7 cellular contexts compared by ENCODE assay signal in genomic region chr22:37933711-37934376, GRCh38. TPM values are rescaled to one million over a fixed set of nuclear protein-coding genes. Genes with fewer than 3 reads are reported as not detected.
DNase-seq lines count a peak whose midpoint lies in the region; ATAC-seq and TF ChIP-seq lines count a peak whose summit lies in the region.

No MANE protein-coding gene starts in this region.

- H3K27ac ChIP-seq in lower lobe of right lung, result peak overlapping the region; percentile 56

- peaks cover 47% of the 10 kb centered on the region for H3K4me1 ChIP-seq in lower lobe of right lung

- DNase-seq in NCI-H524 (lab: John Stamatoyannopoulos, UW) (peak; percentile 70 to 83), dermis microvascular lymphatic vessel endothelial cell (ENCODE audit: low read depth in 2 of 2) (peak; percentile 81 to 94), lower lobe of right lung (peak; percentile 94)
- peak; percentile 59 to 73 for DNase-seq in activated CD4-positive, alpha-beta T cell treated with anti-CD3 and anti-CD28 coated beads, Interleukin-2, amount 50 U/mL, for 24 hours (ENCODE audit: low read depth in 1 of 2, low spot score in 1 of 2)
- peak; percentile 74 to 79 for DNase-seq in stimulated activated CD4-positive, alpha-beta T cell treated with anti-CD3 and anti-CD28 coated beads, Interleukin-4, amount 100 ng/mL, for 4 hours

- peaks cover 50% of the 10 kb centered on the region for H3K36me3 ChIP-seq in lower lobe of right lung

- H3K9me3 ChIP-seq in lower lobe of right lung, result no peaks in the 10 kb centered on the region

- H3K27me3 ChIP-seq in lower lobe of right lung (ENCODE audit: low read depth), result no peaks in the 10 kb centered on the region

- intact Hi-C loops in lower lobe of right lung (cut with DNase I), result no loop called here

- peak; percentile 99 for TF ChIP-seq CTCF in GM12875 (IDR thresholded peaks at IDR 0.05; ENCODE audit: borderline replicate concordance, insufficient read depth, low read depth, low read length)
- TF ChIP-seq CTCF in lower lobe of right lung (IDR thresholded peaks at IDR 0.05), result peak; percentile 97

- ATAC-seq in HG02884 (IDR thresholded peaks at IDR 0.05; ENCODE audit: unreplicated experiment) (peak; percentile 52), lower lobe of right lung (peak; percentile 92 to 96)

- H3K4me3 ChIP-seq in GM12875 (ENCODE audit: low read depth, low read length) (no peak overlapping the region), lower lobe of right lung (peak overlapping the region; percentile 6)

RNA-seq across cellular contexts. Expression of gene C22orf23, which starts 19.6 kb away (rescaled TPM):
- total RNA-seq in dermis microvascular lymphatic vessel endothelial cell (under 0.01 and 0.13 TPM in 2 replicates), lower lobe of right lung (1.2 TPM)

RNA-seq across cellular contexts. Expression of gene POLR2F, which starts 19.7 kb away (rescaled TPM):
- total RNA-seq in dermis microvascular lymphatic vessel endothelial cell (38.8 and 44.9 TPM in 2 replicates), lower lobe of right lung (60.3 TPM)

RNA-seq across cellular contexts. Expression of gene MICALL1, which starts 27.7 kb away (rescaled TPM):
- 21.3 and 37.3 TPM in 2 replicates for total RNA-seq in dermis microvascular lymphatic vessel endothelial cell
- 32.2 TPM for total RNA-seq in lower lobe of right lung

RNA-seq across cellular contexts. Expression of gene SOX10, which starts 50.5 kb away (rescaled TPM):
- not detected in 2 replicates for total RNA-seq in dermis microvascular lymphatic vessel endothelial cell
- total RNA-seq in lower lobe of right lung, result not detected
